In the genomic region with DNA sequence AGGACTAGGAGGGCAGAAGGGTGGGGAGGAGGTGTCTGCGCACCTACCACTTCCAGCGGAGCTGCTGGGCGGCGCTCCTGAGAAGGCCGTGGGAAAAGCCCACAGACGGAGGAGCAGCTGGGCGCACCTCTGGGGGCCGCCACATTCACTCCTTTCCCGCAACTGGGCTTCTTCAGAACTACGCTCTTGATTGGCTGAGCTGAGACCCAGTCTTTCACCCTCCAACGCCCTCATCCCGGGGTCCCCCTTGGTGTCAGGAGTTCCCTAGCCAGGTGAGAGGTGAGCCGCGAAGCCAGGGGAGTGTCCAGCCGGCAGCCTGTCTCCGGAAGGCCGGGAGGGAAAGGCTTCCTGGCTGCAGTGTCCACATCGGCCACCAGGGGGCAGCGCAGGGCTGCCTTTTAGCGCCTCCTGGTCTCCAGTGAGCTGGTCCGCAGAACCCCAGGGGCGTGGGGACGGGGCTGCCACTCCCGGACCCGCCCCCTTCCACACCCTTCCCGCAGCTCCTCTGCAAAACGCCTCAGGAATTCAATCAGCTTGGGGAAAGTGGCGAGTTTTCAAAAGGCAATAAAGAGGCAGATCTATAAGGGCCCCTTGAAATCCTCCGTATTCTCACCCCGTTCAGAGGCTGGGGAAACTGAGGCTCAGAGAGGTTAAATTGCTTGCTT, we compare ENCODE assay signal across 8 cellular contexts.
DNase-seq lines count a peak whose midpoint lies in the region; ATAC-seq and TF ChIP-seq lines count a peak whose summit lies in the region.

No MANE protein-coding gene starts in this region.

- DNase-seq in D341Med (ENCODE audit: low spot score) (peak; percentile 84), HFF-Myc (ENCODE audit: extremely low read depth, low read depth) (peak; percentile 41), NCI-H2107 treated with DMSO at 0.1 percent for 48 hours (lab: John Stamatoyannopoulos, UW; ENCODE audit: unreplicated experiment) (peak; percentile 63), cerebellum (ENCODE audit: low spot score) (peak; percentile 82), kidney glomerular epithelial cell (lab: John Stamatoyannopoulos, UW) (peak; percentile 76)
- DNase-seq in activated CD4-positive, alpha-beta T cell treated with anti-CD3 and anti-CD28 coated beads for 24 hours (ENCODE audit: low read depth in 2 of 2), result peak; percentile 74 to 79
- DNase-seq in stimulated activated CD4-positive, alpha-beta T cell treated with anti-CD3 and anti-CD28 coated beads, Interleukin-15, amount 100 ng/mL, for 48 hours (ENCODE audit: low read depth in 2 of 2), result peak; percentile 62 to 70

- no peak for ATAC-seq in HG02970 (IDR thresholded peaks at IDR 0.05; ENCODE audit: low FRiP score, unreplicated experiment)

- H3K4me3 ChIP-seq in HFF-Myc (replicated peaks; ENCODE audit: low read depth, low read length), result peak overlapping the region; percentile 15; the same call in 1 of the 2 replicates

- TF ChIP-seq CTCF in HFF-Myc (IDR thresholded peaks at IDR 0.05; ENCODE audit: low read depth, low read length, missing control alignments), result peak; percentile 93
